ENCODE assay signal across 20 cellular contexts in the genomic region with DNA sequence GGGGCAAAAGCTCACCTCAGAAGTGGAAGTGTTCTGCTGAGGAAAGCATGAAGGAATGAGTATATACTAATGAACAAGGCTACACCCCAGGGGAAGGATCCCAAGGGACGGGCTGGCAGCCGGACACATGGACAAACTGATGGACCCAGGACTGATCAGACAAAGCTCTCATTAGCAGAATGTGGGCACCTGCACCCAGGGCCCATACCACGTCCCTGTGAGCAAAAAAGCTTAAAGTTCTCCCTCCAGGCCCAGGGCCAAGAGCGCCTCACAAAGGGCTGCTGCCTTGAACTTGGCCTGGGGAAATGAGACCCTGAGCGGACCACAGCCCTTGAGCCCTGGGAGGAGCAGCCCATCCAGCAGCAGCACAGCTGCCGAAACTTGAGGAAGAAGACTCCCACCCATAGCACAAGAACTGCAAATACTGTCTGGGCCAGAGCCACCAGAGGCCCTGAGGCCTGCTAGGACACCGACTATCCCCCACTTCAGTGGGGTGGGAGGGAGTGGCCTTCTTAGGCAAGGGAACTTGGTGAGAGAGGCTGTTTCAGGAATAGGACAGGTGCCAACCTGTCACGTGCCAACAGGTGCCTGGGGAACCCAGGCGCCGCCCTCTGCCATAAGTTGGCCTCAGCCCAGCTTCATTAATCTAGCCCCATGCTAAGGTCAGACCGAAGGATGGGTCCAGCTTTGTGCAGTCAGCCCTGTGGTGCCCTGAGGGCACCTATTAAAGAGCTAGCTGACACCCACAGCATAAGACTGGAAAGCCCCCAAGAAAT. TPM values are rescaled to one million over a fixed set of nuclear protein-coding genes. Genes with fewer than 3 reads are reported as not detected.
DNase-seq lines count a peak whose midpoint lies in the region; ATAC-seq, FAIRE-seq and TF ChIP-seq lines count a peak whose summit lies in the region.
"Had no signal": no experiment of that assay in that cellular context is flagged by ENCODE, and none has a peak within 500 bp of the region (broad histone marks: within the 10 kb centered on the region; RNA-seq: fewer than 3 reads in every experiment).

No MANE protein-coding gene starts in this region.

- no peak overlapping the region for H3K4me3 Mint-ChIP-seq in activated CD8-positive, alpha-beta memory T cell treated with anti-CD3 and anti-CD28 coated beads, Interleukin-2, amount 10 ng/mL, durations not matched to agents 7 days and 5 days
- no peak overlapping the region for H3K4me3 Mint-ChIP-seq in endodermal cell

- peak overlapping the region in 1 of 2 donors; percentile 8 for H3K9ac ChIP-seq in kidney (ENCODE audit: low read length in 2 of 2)
- H3K9ac ChIP-seq in endodermal cell (ENCODE audit: extremely low read depth, low read length, poor library complexity, severe bottlenecking), result no peak overlapping the region
- H3K9ac ChIP-seq: SK-N-SH had no signal

- ATAC-seq in activated CD8-positive, alpha-beta memory T cell treated with anti-CD3 and anti-CD28 coated beads, Interleukin-2, amount 10 ng/mL, durations not matched to agents 7 days and 5 days, result no peak
- ATAC-seq: upper lobe of right lung had no signal

- H3K4me3 ChIP-seq in kidney (ENCODE audit: low read length in 2 of 2) (no peak overlapping the region), spleen (no peak overlapping the region), endodermal cell (ENCODE audit: low read length) (no peak overlapping the region)
- H3K4me3 ChIP-seq: upper lobe of right lung had no signal

- H3K27me3 ChIP-seq in spleen (replicated peaks in 1 of 7), result no peaks in the 10 kb centered on the region
- H3K27me3 ChIP-seq in endodermal cell (ENCODE audit: control insufficient read depth, insufficient read depth, low read length, poor library complexity, severe bottlenecking), result no peaks in the 10 kb centered on the region
- H3K27me3 ChIP-seq: upper lobe of right lung had no signal

- H3K36me3 Mint-ChIP-seq in activated CD8-positive, alpha-beta memory T cell treated with anti-CD3 and anti-CD28 coated beads, Interleukin-2, amount 10 ng/mL, durations not matched to agents 7 days and 5 days, result peaks cover 9% of the 10 kb centered on the region
- H3K36me3 Mint-ChIP-seq in endodermal cell (ENCODE audit: low read depth), result peaks cover 39% of the 10 kb centered on the region

- 82 to 89% (median 88%) methylated on average over 9 to 11 of the region's 11 CpGs for WGBS in spleen, 5 donors
- 94 to 97% methylated on average over 7 to 11 of the region's 11 CpGs for WGBS in endodermal cell (ENCODE audit: insufficient coverage in 1 of 2, insufficient read length in 1 of 2), 2 experiments

- intact Hi-C loops in kidney (cut with DNase I), result no loop called here
- intact Hi-C loops in spleen (cut with DNase I; ENCODE audit: low total_unique reads), result no loop called here

- peak overlapping the region in 1 of 2 donors; percentile 3 for H3K27ac ChIP-seq in kidney (ENCODE audit: low read depth in 2 of 2, low read length in 2 of 2)
- peak overlapping the region in 5 of 8 donors; percentile 43 to 98 (median 47) for H3K27ac ChIP-seq in spleen
- H3K27ac ChIP-seq in endodermal cell (ENCODE audit: low read depth, low read length), result no peak overlapping the region
- H3K27ac ChIP-seq: epithelial cell of prostate, upper lobe of right lung had no signal

- no peak for DNase-seq in activated CD8-positive, alpha-beta memory T cell treated with anti-CD3 and anti-CD28 coated beads, Interleukin-2, amount 10 ng/mL, durations not matched to agents 7 days and 5 days
- no peak for DNase-seq in activated CD8-positive, alpha-beta memory T cell treated with anti-CD3 and anti-CD28 coated beads, Interleukin-2, amount 50 U/mL, for 4 hours
- DNase-seq in NCI-H69 (lab: John Stamatoyannopoulos, UW) (peak; percentile 30), kidney (peak; percentile 74), spleen (no peak), endodermal cell (no peak), NCI-H1694 treated with DMSO at 0.1 percent for 48 hours (lab: John Stamatoyannopoulos, UW) (no peak)
- DNase-seq in effector CD8-positive, alpha-beta T cell (lab: John Stamatoyannopoulos, UW), result no peak
- DNase-seq: activated CD4-positive, CD25-positive, alpha-beta regulatory T cell treated with anti-CD3 and anti-CD28 coated beads, Interleukin-2, amount 50 U/mL, for 72 hours; DMS53; Karpas-422; NCI-H187 treated with DMSO at 0.1 percent for 48 hours; NK-92 treated with Interleukin-12 subunit alpha and Interleukin-12 subunit beta, amount 100 ng/mL, for 24 hours; SK-N-SH; stimulated activated CD4-positive, alpha-beta T cell treated with anti-CD3 and anti-CD28 coated beads, Interleukin-15, amount 100 ng/mL, for 24 hours had no signal

- H3K36me3 ChIP-seq in kidney (ENCODE audit: control insufficient read depth in 1 of 2, insufficient read depth in 2 of 2, low read length in 2 of 2) (peaks cover 14 to 27% of the 10 kb centered on the region in 2 donors), spleen (peaks cover 4 to 82% (median 45%) of the 10 kb centered on the region in 6 donors), endodermal cell (ENCODE audit: control insufficient read depth, insufficient read depth, low read length) (peaks cover 64% of the 10 kb centered on the region)

- FAIRE-seq in kidney (lab: Jason Lieb, UNC), result no peak
- FAIRE-seq: bronchial epithelial cell had no signal

- CTCF ChIA-PET in activated CD8-positive, alpha-beta memory T cell treated with anti-CD3 and anti-CD28 coated beads, Interleukin-2, amount 10 ng/mL, durations not matched to agents 7 days and 5 days (lab: Charles Lee), result interaction anchor here (0.7 kb wide), 1 partner anchor 113 kb away, joined by 3 read pairs; no protein-coding TSS in a partner anchor

- no peaks in the 10 kb centered on the region for H3K27me3 Mint-ChIP-seq in activated CD8-positive, alpha-beta memory T cell treated with anti-CD3 and anti-CD28 coated beads, Interleukin-2, amount 10 ng/mL, durations not matched to agents 7 days and 5 days
- H3K27me3 Mint-ChIP-seq in endodermal cell (ENCODE audit: insufficient read depth), result no peaks in the 10 kb centered on the region

- TF ChIP-seq CTCF in kidney (IDR thresholded peaks at IDR 0.05; ENCODE audit: borderline replicate concordance, extremely low read depth, insufficient read depth), result no peak
- TF ChIP-seq CTCF in spleen (IDR thresholded peaks at IDR 0.05 in 8 of 11, conservative IDR thresholded peaks at IDR 0.05 in 3 of 11), result no peak
- no peak for TF ChIP-seq CTCF in endodermal cell (conservative IDR thresholded peaks at IDR 0.05)

- no peaks in the 10 kb centered on the region for H3K9me3 Mint-ChIP-seq in activated CD8-positive, alpha-beta memory T cell treated with anti-CD3 and anti-CD28 coated beads, Interleukin-2, amount 10 ng/mL, durations not matched to agents 7 days and 5 days (ENCODE audit: low read depth)
- no peaks in the 10 kb centered on the region for H3K9me3 Mint-ChIP-seq in endodermal cell
- H3K9me3 Mint-ChIP-seq: activated T-helper 2 cell treated with anti-CD3 and anti-CD28 coated beads, Interferon-gamma antibody, Interleukin-2, Interleukin-4, amounts not matched to agents 10 μg/mL and 5 μg/mL and 100 μg/mL, durations not matched to agents 14 hours and 24 hours and 36 hours had no signal

- peak overlapping the region; percentile 50 for H3K27ac Mint-ChIP-seq in activated CD8-positive, alpha-beta memory T cell treated with anti-CD3 and anti-CD28 coated beads, Interleukin-2, amount 10 ng/mL, durations not matched to agents 7 days and 5 days
- no peak overlapping the region for H3K27ac Mint-ChIP-seq in endodermal cell
- H3K27ac Mint-ChIP-seq: activated T-helper 2 cell treated with anti-CD3 and anti-CD28 coated beads, Interferon-gamma antibody, Interleukin-2, Interleukin-4, amounts not matched to agents 10 μg/mL and 5 μg/mL and 100 μg/mL, durations not matched to agents 14 hours and 24 hours and 36 hours had no signal

- TF ChIP-seq POLR2A in spleen (IDR thresholded peaks at IDR 0.05), result no peak

- H3K9me3 ChIP-seq in kidney (ENCODE audit: control insufficient read depth in 1 of 2, low read length in 2 of 2) (no peaks in the 10 kb centered on the region), spleen (no peaks in the 10 kb centered on the region), endodermal cell (ENCODE audit: control insufficient read depth, low read length) (no peaks in the 10 kb centered on the region)
- H3K9me3 ChIP-seq: SK-N-SH, upper lobe of right lung had no signal

- peaks cover 17% of the 10 kb centered on the region for H3K4me1 Mint-ChIP-seq in activated CD8-positive, alpha-beta memory T cell treated with anti-CD3 and anti-CD28 coated beads, Interleukin-2, amount 10 ng/mL, durations not matched to agents 7 days and 5 days
- H3K4me1 Mint-ChIP-seq in endodermal cell, result peaks cover 3% of the 10 kb centered on the region

- H3K4me1 ChIP-seq in kidney (ENCODE audit: control insufficient read depth in 1 of 2, insufficient read depth in 1 of 2, low read depth in 1 of 2, low read length in 2 of 2) (peaks cover 12 to 27% of the 10 kb centered on the region in 2 donors), spleen (peaks cover 15 to 51% (median 25%) of the 10 kb centered on the region in 6 donors), endodermal cell (ENCODE audit: control insufficient read depth, insufficient read depth, low read length) (peaks cover 7% of the 10 kb centered on the region)

RNA-seq across cellular contexts. Expression of a gene that starts 2.3 kb away (rescaled TPM):
- total RNA-seq in activated CD8-positive, alpha-beta memory T cell treated with anti-CD3 and anti-CD28 coated beads, Interleukin-2, amount 10 ng/mL, durations not matched to agents 7 days and 5 days, result 10 to 100 TPM; 46.6 to 47.9 TPM
- total RNA-seq in kidney (37.4 TPM), spleen (10 to 100 TPM; 24.0 to 34.3 (median 30.0) TPM), endodermal cell (10 to 100 TPM; 35.5 to 38.2 TPM)
- polyA plus RNA-seq in kidney (ENCODE audit: insufficient read depth, low read depth, low replicate concordance) (25.0 TPM), spleen (10 to 100 TPM; 10.8 to 21.2 (median 11.1) TPM)
- 20.3 TPM for polyA plus RNA-seq in endodermal cell (2013, experiment 1 of 2)
- polyA plus RNA-seq in endodermal cell (2013, experiment 2 of 2), result 19.3 TPM

RNA-seq across cellular contexts. Expression of a gene that starts 6.6 kb away (rescaled TPM):
- 1 to 10 TPM in 1 of 2 experiments, under 1 TPM in 1; 0.19 to 1.2 TPM for total RNA-seq in activated CD8-positive, alpha-beta memory T cell treated with anti-CD3 and anti-CD28 coated beads, Interleukin-2, amount 10 ng/mL, durations not matched to agents 7 days and 5 days
- not detected for total RNA-seq in kidney
- polyA plus RNA-seq in kidney (ENCODE audit: insufficient read depth, low read depth, low replicate concordance), result 0.73 TPM
- 1 to 10 TPM in 2 of 7 donors, under 1 TPM in 1, not detected in 4; 0.23 to 1.6 (median 1.4) TPM for total RNA-seq in spleen
- polyA plus RNA-seq in spleen, result 1 to 10 TPM in 1 of 3 donors, under 1 TPM in 2; 0.52 to 1.1 (median 0.79) TPM
- 1 to 10 TPM; 1.4 to 3.0 TPM for total RNA-seq in endodermal cell
- 1.5 TPM for polyA plus RNA-seq in endodermal cell (2013, experiment 1 of 2)
- 1.7 TPM for polyA plus RNA-seq in endodermal cell (2013, experiment 2 of 2)
- total RNA-seq: activated T-helper 2 cell treated with anti-CD3 and anti-CD28 coated beads, Interferon-gamma antibody, Interleukin-2, Interleukin-4, amounts not matched to agents 10 μg/mL and 5 μg/mL and 100 μg/mL, durations not matched to agents 14 hours and 24 hours and 36 hours; bronchial epithelial cell; liver had no signal

RNA-seq across cellular contexts. Expression of a gene that starts 36.7 kb away (rescaled TPM):
- 10 to 100 TPM; 50.0 to 58.9 TPM for total RNA-seq in activated CD8-positive, alpha-beta memory T cell treated with anti-CD3 and anti-CD28 coated beads, Interleukin-2, amount 10 ng/mL, durations not matched to agents 7 days and 5 days
- 43.7 TPM for total RNA-seq in kidney
- 41.7 TPM for polyA plus RNA-seq in kidney (ENCODE audit: insufficient read depth, low read depth, low replicate concordance)
- total RNA-seq in spleen, result 10 to 100 TPM; 34.9 to 57.5 (median 48.1) TPM
- 10 to 100 TPM; 11.6 to 22.5 (median 18.0) TPM for polyA plus RNA-seq in spleen
- 10 to 100 TPM; 47.3 to 47.6 TPM for total RNA-seq in endodermal cell
- polyA plus RNA-seq in endodermal cell (2013, experiment 1 of 2), result 38.6 TPM
- 33.5 TPM for polyA plus RNA-seq in endodermal cell (2013, experiment 2 of 2)

RNA-seq across cellular contexts. Expression of a gene that starts 36.8 kb away (rescaled TPM):
- total RNA-seq in activated CD8-positive, alpha-beta memory T cell treated with anti-CD3 and anti-CD28 coated beads, Interleukin-2, amount 10 ng/mL, durations not matched to agents 7 days and 5 days, result 1 to 10 TPM; 7.3 to 9.3 TPM
- total RNA-seq in kidney, result 77.3 TPM
- polyA plus RNA-seq in kidney (ENCODE audit: insufficient read depth, low read depth, low replicate concordance), result 152 TPM
- total RNA-seq in spleen, result 10 to 100 TPM; 17.0 to 26.9 (median 21.1) TPM
- 10 to 100 TPM; 28.0 to 65.8 (median 43.4) TPM for polyA plus RNA-seq in spleen
- total RNA-seq in endodermal cell, result 10 to 100 TPM; 30.8 to 35.5 TPM
- polyA plus RNA-seq in endodermal cell (2013, experiment 1 of 2), result 21.9 TPM
- polyA plus RNA-seq in endodermal cell (2013, experiment 2 of 2), result 17.2 TPM

RNA-seq across cellular contexts. Expression of a gene that starts 51.9 kb away (rescaled TPM):
- total RNA-seq in activated CD8-positive, alpha-beta memory T cell treated with anti-CD3 and anti-CD28 coated beads, Interleukin-2, amount 10 ng/mL, durations not matched to agents 7 days and 5 days, result 100 to 1,000 TPM; 150 to 172 TPM
- 143 TPM for total RNA-seq in kidney
- polyA plus RNA-seq in kidney (ENCODE audit: insufficient read depth, low read depth, low replicate concordance), result 138 TPM
- 10 to 100 TPM; 63.1 to 89.5 (median 78.7) TPM for total RNA-seq in spleen
- polyA plus RNA-seq in spleen, result 10 to 100 TPM; 29.6 to 46.0 (median 42.7) TPM
- 100 to 1,000 TPM; 188 to 216 TPM for total RNA-seq in endodermal cell
- 90.5 TPM for polyA plus RNA-seq in endodermal cell (2013, experiment 1 of 2)
- polyA plus RNA-seq in endodermal cell (2013, experiment 2 of 2), result 84.2 TPM

Comparison
In these comparisons a context has a peak if more than half of its experiments do, and no peak if none do; other contexts are left out.
1. DNase-seq: peak in NCI-H69 (single experiment) and kidney (single experiment); none in activated CD8-positive, alpha-beta memory T cell treated with anti-CD3 and anti-CD28 coated beads, Interleukin-2, amount 10 ng/mL, durations not matched to agents 7 days and 5 days (single experiment), activated CD8-positive, alpha-beta memory T cell treated with anti-CD3 and anti-CD28 coated beads, Interleukin-2, amount 50 U/mL, for 4 hours (single experiment), spleen (single experiment), endodermal cell (single experiment), NCI-H1694 treated with DMSO at 0.1 percent for 48 hours (single experiment) and effector CD8-positive, alpha-beta T cell (single experiment).